ENCODE assay signal across 19 cellular contexts in the genomic region with DNA sequence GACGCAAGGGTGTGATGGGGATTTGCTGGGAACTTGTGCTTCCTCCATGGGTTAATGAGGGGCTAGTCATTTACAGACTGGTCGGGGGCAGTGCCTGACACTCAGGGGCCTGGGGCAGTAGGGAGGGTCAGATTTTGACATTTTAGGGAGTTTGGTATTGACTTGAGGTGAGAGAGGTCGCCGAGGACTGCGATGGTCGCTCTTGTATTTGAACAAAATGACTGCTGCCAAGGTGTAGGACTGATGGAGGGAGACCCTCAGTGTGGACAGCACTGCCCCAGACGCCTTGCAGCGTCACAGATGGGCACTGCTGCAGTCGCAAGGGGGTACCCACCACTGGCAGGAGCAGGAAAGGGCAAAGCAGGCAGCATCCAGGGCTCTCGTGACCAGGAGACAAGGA.
"Had no signal": no experiment of that assay in that cellular context is flagged by ENCODE, and none has a peak within 500 bp of the region (broad histone marks: within the 10 kb centered on the region; RNA-seq: fewer than 3 reads in every experiment).

No MANE protein-coding gene starts in this region.

- H3K9me3 ChIP-seq: neutrophil, suprapubic skin, thyroid gland, vagina had no signal

- ATAC-seq: foreskin keratinocyte; left cardiac atrium; left ventricle myocardium superior; naive thymus-derived CD4-positive, alpha-beta T cell had no signal

- H3K27ac ChIP-seq: foreskin keratinocyte, neutrophil, suprapubic skin, thyroid gland, vagina had no signal

- H3K27ac Mint-ChIP-seq: dendritic cell treated with granulocyte-macrophage colony-stimulating factor and Interleukin-4, amounts not matched to agents 40 ng/mL and 50 ng/mL, for 4 days; immature natural killer cell; naive thymus-derived CD4-positive, alpha-beta T cell; nephron progenitor cell; type B pancreatic cell had no signal

- H3K36me3 ChIP-seq: neutrophil, suprapubic skin, thyroid gland, vagina had no signal

- H3K27me3 ChIP-seq: thyroid gland, vagina had no signal

- H3K4me3 ChIP-seq: lung, suprapubic skin, thyroid gland, vagina had no signal

- H3K4me3 Mint-ChIP-seq: dendritic cell treated with granulocyte-macrophage colony-stimulating factor and Interleukin-4, amounts not matched to agents 40 ng/mL and 50 ng/mL, for 4 days; immature natural killer cell; naive thymus-derived CD4-positive, alpha-beta T cell; nephron progenitor cell; type B pancreatic cell had no signal

- H3K4me1 ChIP-seq: foreskin keratinocyte, suprapubic skin, thyroid gland, vagina had no signal

- H3K9me3 Mint-ChIP-seq: dendritic cell treated with granulocyte-macrophage colony-stimulating factor and Interleukin-4, amounts not matched to agents 40 ng/mL and 50 ng/mL, for 4 days; type B pancreatic cell had no signal

- H3K36me3 Mint-ChIP-seq: immature natural killer cell, type B pancreatic cell had no signal

- DNase-seq: erythroblast; foreskin keratinocyte; immature natural killer cell; kidney; left cardiac atrium; left ventricle myocardium superior; mesenchymal stem cell; nephron progenitor cell; small intestine; stimulated activated CD4-positive, alpha-beta T cell treated with anti-CD3 and anti-CD28 coated beads, Interleukin-2, amount 100 ng/mL, for 48 hours; stimulated activated naive CD4-positive, alpha-beta T cell treated with Interleukin-2 at 50 U/mL for 16 hours; thyroid gland had no signal

- H3K4me1 Mint-ChIP-seq: immature natural killer cell; naive thymus-derived CD4-positive, alpha-beta T cell; nephron progenitor cell had no signal
